ENCODE assay signal across 1 cellular context in genomic region chr11:74319139-74319538, GRCh38.
TF ChIP-seq lines count a peak whose summit lies in the region.

No MANE protein-coding gene starts in this region.

TF ChIP-seq in SK-N-SH, 30 proteins besides CTCF, POLR2A, EP300 and RAD21 (continued from another document):
- TF ChIP-seq MXI1 (IDR thresholded peaks at IDR 0.05; ENCODE audit: low read depth, low read length) (no peak), NFIC (IDR thresholded peaks at IDR 0.05; ENCODE audit: borderline replicate concordance) (peak; percentile 96), ZBTB33 (IDR thresholded peaks at IDR 0.05; ENCODE audit: borderline replicate concordance, low read depth) (0 out of 2 replicates have a peak, but pooled peaks have one; percentile 17), GATA2 (CRISPR knock-in tag; IDR thresholded peaks at IDR 0.05) (no peak), POLR2AphosphoS5 (IDR thresholded peaks at IDR 0.05; ENCODE audit: low read depth, low read length) (peak; percentile 74; the same call in 1 of the 2 replicates), GABPA (IDR thresholded peaks at IDR 0.05; ENCODE audit: low read depth) (no peak), RXRA (IDR thresholded peaks at IDR 0.05; ENCODE audit: borderline replicate concordance, low read depth) (peak; percentile 63; the same call in 1 of the 2 replicates), ELF1 (IDR thresholded peaks at IDR 0.05) (no peak)
